Comparison of ENCODE assay signal across 1 cellular context in genomic region chr7:1558181-1558811, GRCh38.
TF ChIP-seq lines count a peak whose summit lies in the region.

No MANE protein-coding gene starts in this region.

TF ChIP-seq in HepG2, 621 proteins besides CTCF, POLR2A, EP300 and RAD21 (continues in another document):
- TF ChIP-seq ARHGAP35 (CRISPR knock-in tag; IDR thresholded peaks at IDR 0.05; ENCODE audit: borderline replicate concordance) (no peak), ZFYVE20 (CRISPR knock-in tag; IDR thresholded peaks at IDR 0.05; ENCODE audit: borderline replicate concordance, low read depth) (no peak), SIN3B (IDR thresholded peaks at IDR 0.05; ENCODE audit: low read length) (no peak), ZGPAT (CRISPR knock-in tag; IDR thresholded peaks at IDR 0.05) (peak; percentile 44; the same call in 1 of the 2 replicates), SRY (CRISPR knock-in tag; IDR thresholded peaks at IDR 0.05) (0 out of 2 replicates have a peak, but pooled peaks have one; percentile 34), KAT7 (CRISPR knock-in tag; IDR thresholded peaks at IDR 0.05; ENCODE audit: borderline replicate concordance) (no peak), ZNF282 (IDR thresholded peaks at IDR 0.05; ENCODE audit: partially characterized antibody) (no peak), ZNF263 (CRISPR knock-in tag; IDR thresholded peaks at IDR 0.05) (peak; percentile 73; the same call in 1 of the 2 replicates), ZNF333 (CRISPR knock-in tag; IDR thresholded peaks at IDR 0.05; ENCODE audit: borderline replicate concordance) (0 out of 2 replicates have a peak, but pooled peaks have one; percentile 35), ZNF224 (CRISPR knock-in tag; IDR thresholded peaks at IDR 0.05) (no peak), ZSCAN31 (CRISPR knock-in tag; IDR thresholded peaks at IDR 0.05; ENCODE audit: low read depth) (no peak), YEATS2 (CRISPR knock-in tag; IDR thresholded peaks at IDR 0.05; ENCODE audit: borderline replicate concordance) (no peak), HOXA3 (CRISPR knock-in tag; IDR thresholded peaks at IDR 0.05) (peak; percentile 40; the same call in 1 of the 2 replicates), NONO (IDR thresholded peaks at IDR 0.05) (no peak), NONO (CRISPR knock-in tag; conservative IDR thresholded peaks at IDR 0.05) (0 out of 2 replicates have a peak, but pooled peaks have one; percentile 42), ZFP90 (CRISPR knock-in tag; IDR thresholded peaks at IDR 0.05; ENCODE audit: borderline replicate concordance) (no peak), RCOR2 (CRISPR knock-in tag; IDR thresholded peaks at IDR 0.05) (0 out of 2 replicates have a peak, but pooled peaks have one; percentile 21), IKZF1 (IDR thresholded peaks at IDR 0.05) (no peak), PITX1 (CRISPR knock-in tag; IDR thresholded peaks at IDR 0.05) (0 out of 2 replicates have a peak, but pooled peaks have one; percentile 38), ZNF274 (CRISPR knock-in tag; IDR thresholded peaks at IDR 0.05) (peak; percentile 76; the same call in 1 of the 2 replicates), ZNF556 (CRISPR knock-in tag; IDR thresholded peaks at IDR 0.05; ENCODE audit: borderline replicate concordance) (no peak), NCOA2 (CRISPR knock-in tag; IDR thresholded peaks at IDR 0.05) (no peak), ESRRA (CRISPR knock-in tag; IDR thresholded peaks at IDR 0.05; ENCODE audit: low read depth) (no peak), ZNF281 (CRISPR knock-in tag; IDR thresholded peaks at IDR 0.05; ENCODE audit: borderline replicate concordance) (no peak), ZNF589 (CRISPR knock-in tag; conservative IDR thresholded peaks at IDR 0.05) (no peak), CBX2 (IDR thresholded peaks at IDR 0.05; ENCODE audit: low read depth, low read length) (no peak), CBX2 (CRISPR knock-in tag; IDR thresholded peaks at IDR 0.05; ENCODE audit: low read depth) (no peak), RFX3 (CRISPR knock-in tag; IDR thresholded peaks at IDR 0.05) (no peak), TOE1 (CRISPR knock-in tag; IDR thresholded peaks at IDR 0.05) (no peak), HMG20A (CRISPR knock-in tag; IDR thresholded peaks at IDR 0.05; ENCODE audit: borderline replicate concordance) (no peak; the same call in 1 of the 2 replicates), ZNF414 (CRISPR knock-in tag; IDR thresholded peaks at IDR 0.05) (no peak), DZIP1 (CRISPR knock-in tag; IDR thresholded peaks at IDR 0.05) (no peak; the same call in 1 of the 2 replicates), RXRA (CRISPR knock-in tag; IDR thresholded peaks at IDR 0.05) (peak; percentile 5; the same call in 1 of the 2 replicates), ZFY (CRISPR knock-in tag; IDR thresholded peaks at IDR 0.05) (peak; percentile 34; the same call in 1 of the 2 replicates), ZNF143 (CRISPR knock-in tag; IDR thresholded peaks at IDR 0.05) (0 out of 2 replicates have a peak, but pooled peaks have one; percentile 20), ZNF280B (CRISPR knock-in tag; IDR thresholded peaks at IDR 0.05; ENCODE audit: borderline replicate concordance) (peak; percentile 48; the same call in 1 of the 2 replicates), ARNT2 (CRISPR knock-in tag; IDR thresholded peaks at IDR 0.05; ENCODE audit: low read depth) (0 out of 2 replicates have a peak, but pooled peaks have one; percentile 49), CREB1 (IDR thresholded peaks at IDR 0.05) (peak; percentile 64), CREB1 (CRISPR knock-in tag; IDR thresholded peaks at IDR 0.05) (no peak), ZNF432 (CRISPR knock-in tag; IDR thresholded peaks at IDR 0.05; ENCODE audit: borderline replicate concordance) (no peak), FOXC1 (CRISPR knock-in tag; IDR thresholded peaks at IDR 0.05; ENCODE audit: borderline replicate concordance) (no peak), ZFP37 (CRISPR knock-in tag; IDR thresholded peaks at IDR 0.05; ENCODE audit: borderline replicate concordance) (no peak), PATZ1 (CRISPR knock-in tag; IDR thresholded peaks at IDR 0.05) (peak; percentile 78), ZNF788 (CRISPR knock-in tag; IDR thresholded peaks at IDR 0.05; ENCODE audit: borderline replicate concordance) (no peak), BRCA1 (CRISPR knock-in tag; IDR thresholded peaks at IDR 0.05) (no peak), DDIT3 (CRISPR knock-in tag; IDR thresholded peaks at IDR 0.05) (no peak), ZNF34 (CRISPR knock-in tag; IDR thresholded peaks at IDR 0.05; ENCODE audit: borderline replicate concordance) (no peak), SRSF9 (IDR thresholded peaks at IDR 0.05; ENCODE audit: borderline replicate concordance, insufficient read depth, low read depth, low read length, poor library complexity, severe bottlenecking) (no peak), ATF7 (IDR thresholded peaks at IDR 0.05) (no peak), ATF7 (CRISPR knock-in tag; IDR thresholded peaks at IDR 0.05) (no peak), ARID5B (CRISPR knock-in tag; IDR thresholded peaks at IDR 0.05) (0 out of 2 replicates have a peak, but pooled peaks have one; percentile 10), KLF11 (CRISPR knock-in tag; IDR thresholded peaks at IDR 0.05) (no peak), SMAD3 (CRISPR knock-in tag; IDR thresholded peaks at IDR 0.05) (no peak), ZNF839 (CRISPR knock-in tag; IDR thresholded peaks at IDR 0.05; ENCODE audit: borderline replicate concordance) (no peak), ZNF331 (CRISPR knock-in tag; IDR thresholded peaks at IDR 0.05) (peak; percentile 82), MXI1 (IDR thresholded peaks at IDR 0.05; ENCODE audit: borderline replicate concordance, low read depth, low read length) (0 out of 3 replicates have a peak, but pooled peaks have one; percentile 19), KDM2A (CRISPR knock-in tag; IDR thresholded peaks at IDR 0.05; ENCODE audit: borderline replicate concordance, low read depth) (peak; percentile 81; the same call in 1 of the 2 replicates), DMAP1 (CRISPR knock-in tag; IDR thresholded peaks at IDR 0.05) (no peak), CHCHD3 (CRISPR knock-in tag; IDR thresholded peaks at IDR 0.05) (peak; percentile 75; the same call in 1 of the 2 replicates), ZNF792 (CRISPR knock-in tag; IDR thresholded peaks at IDR 0.05) (0 out of 2 replicates have a peak, but pooled peaks have one; percentile 29)
